In genomic region chr1:14136152-14136763, GRCh38 we compare ENCODE assay signal across 17 cellular contexts.
"Had no signal": no experiment of that assay in that cellular context is flagged by ENCODE, and none has a peak within 500 bp of the region (broad histone marks: within the 10 kb centered on the region; RNA-seq: fewer than 3 reads in every experiment).

No MANE protein-coding gene starts in this region.

- H3K9me3 ChIP-seq: ovary, testis had no signal

- H3K27ac ChIP-seq: brain microvascular endothelial cell, ovary, testis had no signal

- ATAC-seq: activated CD8-positive, alpha-beta memory T cell treated with anti-CD3 and anti-CD28 coated beads, Interleukin-2, amount 10 ng/mL, durations not matched to agents 7 days and 5 days; activated naive CD4-positive, alpha-beta T cell treated with anti-CD3 and anti-CD28 coated beads, Interleukin-2, amount 50 U/mL, for 72 hours; effector memory CD8-positive, alpha-beta T cell; stimulated activated naive CD8-positive, alpha-beta T cell treated with anti-CD3 and anti-CD28 coated beads, Interleukin-15, amount 100 ng/mL, for 72 hours had no signal

- DNase-seq: activated CD4-positive, alpha-beta T cell treated with anti-CD3 and anti-CD28 coated beads, Interleukin-2, amount 50 U/mL, for 48 hours; activated CD8-positive, alpha-beta memory T cell treated with anti-CD3 and anti-CD28 coated beads, Interleukin-2, amount 10 ng/mL, durations not matched to agents 7 days and 5 days; activated effector memory CD4-positive, alpha-beta T cell treated with anti-CD3 and anti-CD28 coated beads, Interleukin-2, amount 50 U/mL, for 16 hours; activated T-cell treated with anti-CD3 and anti-CD28 coated beads, Interleukin-2, amount 50 U/mL, for 24 hours; amniotic stem cell; brain microvascular endothelial cell; cerebellar nuclear complex; effector memory CD8-positive, alpha-beta T cell; erythroblast; glutamatergic neuron; kidney glomerular epithelial cell; ovary; stimulated activated CD4-positive, alpha-beta T cell treated with anti-CD3 and anti-CD28 coated beads, Interleukin-4, amount 100 ng/mL, for 4 hours; stimulated activated naive CD8-positive, alpha-beta T cell treated with anti-CD3 and anti-CD28 coated beads, Interleukin-15, amount 100 ng/mL, for 72 hours; T-helper 2 cell; testis had no signal

- H3K27me3 ChIP-seq: brain microvascular endothelial cell, ovary, testis had no signal

- H3K4me3 ChIP-seq: ovary, testis had no signal

- H3K4me1 ChIP-seq: testis had no signal

- H3K36me3 ChIP-seq: brain microvascular endothelial cell, ovary had no signal
